In genomic region chr15:27091270-27091940, GRCh38 we compare ENCODE assay signal across 20 cellular contexts.
DNase-seq lines count a peak whose midpoint lies in the region; ATAC-seq, FAIRE-seq and TF ChIP-seq lines count a peak whose summit lies in the region.
"Had no signal": no experiment of that assay in that cellular context is flagged by ENCODE, and none has a peak within 500 bp of the region (broad histone marks: within the 10 kb centered on the region; RNA-seq: fewer than 3 reads in every experiment).

No MANE protein-coding gene starts in this region.

- no peak overlapping the region for H3K14ac ChIP-seq in H1 (ENCODE audit: insufficient read length)

- H3K56ac ChIP-seq in H1 (replicated peaks; ENCODE audit: insufficient read length, low read depth, low read length), result no peak overlapping the region

- H3K4me3 ChIP-seq in PC-3 (ENCODE audit: low read length) (no peak overlapping the region), H1 (ENCODE audit: extremely low read depth in 1 of 4, insufficient read depth in 2 of 4, low read depth in 3 of 4, low read length in 4 of 4) (no peak overlapping the region), mesodermal cell (ENCODE audit: extremely low read depth, insufficient read depth, low read length, poor library complexity, severe bottlenecking) (no peak overlapping the region), upper lobe of right lung (no peak overlapping the region)
- H3K4me3 ChIP-seq: BLaER1 treated with 17β-estradiol and CSF1 and Interleukin-3, amounts not matched to agents 10 nM and 100 nM; GM12878; SJCRH30 had no signal

- POLR2A ChIA-PET in PC-3 (lab: Charles Lee; ENCODE audit: unreplicated experiment), result no interaction called here
- POLR2A ChIA-PET in H1 (lab: Charles Lee; ENCODE audit: partially characterized antibody), result no interaction called here

- CTCF ChIA-PET in PC-3 (lab: Charles Lee), result no interaction called here
- CTCF ChIA-PET in H1 (lab: Charles Lee; ENCODE audit: partially characterized antibody), result interaction anchor here (0.8 kb wide), 1 partner anchor 267 kb away, joined by 3 read pairs; no protein-coding TSS in a partner anchor

- no peaks in the 10 kb centered on the region for H3K79me1 ChIP-seq in H1 (ENCODE audit: low read depth, low read length)

- no peak overlapping the region for H3K18ac ChIP-seq in H1 (ENCODE audit: extremely low read depth, low read length)

- no peaks in the 10 kb centered on the region for H3F3A ChIP-seq in PC-3 (ENCODE audit: low read length, unreplicated experiment)

- H3K4me2 ChIP-seq in PC-3 (ENCODE audit: low read length) (no peak overlapping the region), H1 (ENCODE audit: insufficient read depth in 1 of 2, low read depth in 2 of 2, low read length in 2 of 2) (no peak overlapping the region)
- H3K4me2 ChIP-seq: BLaER1 treated with 17β-estradiol and CSF1 and Interleukin-3, amounts not matched to agents 10 nM and 100 nM had no signal

- no peak for TF ChIP-seq POLR2A in H1 (IDR thresholded peaks at IDR 0.05; ENCODE audit: control extremely low read depth in 1 of 2, low read depth in 2 of 2, low read length in 2 of 2)

- H2BK12ac ChIP-seq in H1 (ENCODE audit: low read depth, low read length), result no peak overlapping the region

- no TSS peak for BruUV-seq in PC-3 (replicated peaks; lab: Mats Ljungman, UMichigan)

- no peak overlapping the region for H2BK20ac ChIP-seq in H1 (ENCODE audit: low read length)

- H4K91ac ChIP-seq in H1 (replicated peaks; ENCODE audit: insufficient read length, low read length), result no peak overlapping the region

- H2AK5ac ChIP-seq in H1 (ENCODE audit: low read depth, low read length), result no peak overlapping the region

- H2AFZ ChIP-seq in PC-3 (ENCODE audit: low read length) (0 out of 2 replicates have a peak overlapping the region, but pooled peaks have one; percentile 26), H1 (ENCODE audit: low read length) (no peak overlapping the region; the same call in 1 of the 2 replicates)

- no peak overlapping the region for H4K8ac ChIP-seq in H1 (ENCODE audit: extremely low read depth, insufficient read depth, low read length)

- H2BK15ac ChIP-seq in H1 (ENCODE audit: low read length), result no peak overlapping the region

- no peak overlapping the region for H3K4ac ChIP-seq in H1 (replicated peaks; ENCODE audit: insufficient read length, low read depth, low read length)

- H3K9ac ChIP-seq in PC-3 (ENCODE audit: low read length) (no peak overlapping the region), H1 (replicated peaks in 1 of 4; ENCODE audit: extremely low read depth in 1 of 4, low read depth in 3 of 4, low read length in 3 of 4) (no peak overlapping the region)
- H3K9ac ChIP-seq: BLaER1 treated with 17β-estradiol and CSF1 and Interleukin-3, amounts not matched to agents 10 nM and 100 nM had no signal

- no peaks in the 10 kb centered on the region for H4K20me1 ChIP-seq in PC-3 (ENCODE audit: low read length)
- H4K20me1 ChIP-seq in H1 (replicated peaks in 1 of 2; ENCODE audit: control insufficient read depth in 1 of 2, insufficient read depth in 2 of 2, low read length in 2 of 2), result peaks cover 0 to 5% of the 10 kb centered on the region in 2 experiments
- H4K20me1 ChIP-seq: BLaER1 treated with 17β-estradiol and CSF1 and Interleukin-3, amounts not matched to agents 10 nM and 100 nM had no signal

- H3K36me3 ChIP-seq in PC-3 (ENCODE audit: low read depth, low read length) (no peaks in the 10 kb centered on the region), H1 (ENCODE audit: control insufficient read depth in 2 of 4, insufficient read depth in 4 of 4, low read length in 3 of 4) (no peaks in the 10 kb centered on the region), mesodermal cell (ENCODE audit: control insufficient read depth, insufficient read depth, low read length) (no peaks in the 10 kb centered on the region), upper lobe of right lung (no peaks in the 10 kb centered on the region)
- H3K36me3 ChIP-seq: BLaER1 treated with 17β-estradiol and CSF1 and Interleukin-3, amounts not matched to agents 10 nM and 100 nM; SJCRH30 had no signal

- intact Hi-C loops in PC-3 (cut with micrococcal nuclease), result no loop called here
- intact Hi-C loops in upper lobe of right lung (cut with DNase I), result no loop called here

- H3K9me3 ChIP-seq in PC-3 (ENCODE audit: low read length) (peaks cover 6% of the 10 kb centered on the region; the same call in 1 of the 2 replicates), H1 (ENCODE audit: insufficient read depth in 2 of 2, low read depth in 1 of 2, low read length in 1 of 2) (peaks cover 3 to 6% of the 10 kb centered on the region in 2 experiments; a peak in 2 of 4 replicates), mesodermal cell (ENCODE audit: control insufficient read depth, low read length) (peaks cover 3% of the 10 kb centered on the region), upper lobe of right lung (no peaks in the 10 kb centered on the region)
- H3K9me3 ChIP-seq: SJCRH30 had no signal

- no peak overlapping the region for H2BK120ac ChIP-seq in H1 (replicated peaks; ENCODE audit: low read depth, low read length)

- TF ChIP-seq CTCF in PC-3 (conservative IDR thresholded peaks at IDR 0.05; ENCODE audit: low read depth, low read length) (no peak), H1 (IDR thresholded peaks at IDR 0.05; ENCODE audit: control extremely low read depth in 1 of 3, insufficient read depth in 1 of 3, low read depth in 1 of 3, low read length in 3 of 3) (no peak), upper lobe of right lung (IDR thresholded peaks at IDR 0.05) (no peak)

- no peak for TF ChIP-seq RAD21 in H1 (IDR thresholded peaks at IDR 0.05 in 1 of 2, conservative IDR thresholded peaks at IDR 0.05 in 1 of 2; ENCODE audit: low read depth in 2 of 2, low read length in 2 of 2)

- no peaks in the 10 kb centered on the region for H3K79me2 ChIP-seq in PC-3 (ENCODE audit: low read length)
- no peaks in the 10 kb centered on the region for H3K79me2 ChIP-seq in H1 (ENCODE audit: control insufficient read depth in 1 of 2, insufficient read depth in 2 of 2, low read length in 2 of 2)

- ATAC-seq in PC-3 (no peak), upper lobe of right lung (no peak)
- ATAC-seq: GM12878 had no signal

- DNase-seq in PC-3, result peak; percentile 30
- DNase-seq in H1 (ENCODE audit: low read depth in 1 of 2, low spot score in 2 of 2), result no peak
- DNase-seq in epidermal melanocyte (ENCODE audit: insufficient read length, low spot score), result no peak
- DNase-seq in DMS53 treated with DMSO at 0.1 percent for 48 hours (lab: John Stamatoyannopoulos, UW; ENCODE audit: unreplicated experiment), result no peak
- DNase-seq in upper lobe of right lung, result no peak
- no peak for DNase-seq in T-helper 1 cell
- DNase-seq: CD8-positive, alpha-beta memory T cell; DND-41; GDM1; H7; NCI-H1105 treated with DMSO at 0.1 percent for 48 hours; NCI-H187; NCI-H2171; NCI-H446 treated with DMSO at 0.1 percent for 48 hours; NCI-H748 treated with DMSO at 0.1 percent for 48 hours; SJCRH30 had no signal

- WGBS in H1 (ENCODE audit: extremely low coverage in 1 of 2, insufficient coverage in 1 of 2, insufficient read length in 1 of 2, insufficient replicate concordance in 2 of 2, low coverage in 1 of 2, low lambda C conversion rate in 2 of 2, missing lambda C conversion rate in 1 of 2), 2 experiments, result 92% methylated on average over 9 of the region's 9 CpGs; no CpG with 5 or more reads in 1 of the 2 experiments
- 78 to 83% methylated on average over 7 of the region's 9 CpGs for WGBS in mesodermal cell (ENCODE audit: insufficient coverage in 2 of 2), 2 experiments

- H3K4me1 ChIP-seq in PC-3 (ENCODE audit: insufficient read depth, low read length) (no peaks in the 10 kb centered on the region), H1 (replicated peaks in 1 of 4; ENCODE audit: control insufficient read depth in 3 of 4, insufficient read depth in 4 of 4, low read length in 3 of 4) (peaks cover 0 to 8% (median 3%) of the 10 kb centered on the region in 4 experiments; a peak in 2 of 7 replicates), mesodermal cell (ENCODE audit: control insufficient read depth, insufficient read depth, low read length, poor library complexity, severe bottlenecking) (peaks cover 14% of the 10 kb centered on the region), upper lobe of right lung (no peaks in the 10 kb centered on the region)
- H3K4me1 ChIP-seq: BLaER1 treated with 17β-estradiol and CSF1 and Interleukin-3, amounts not matched to agents 10 nM and 100 nM; SJCRH30 had no signal

- H4K5ac ChIP-seq in H1 (ENCODE audit: insufficient read length, low read depth, low read length), result no peak overlapping the region

- no peak for TF ChIP-seq EP300 in H1 (IDR thresholded peaks at IDR 0.05; ENCODE audit: borderline replicate concordance in 1 of 2, low read depth in 2 of 2, low read length in 2 of 2)

- H3K9me2 ChIP-seq in PC-3 (replicated peaks; ENCODE audit: low read length), result no peaks in the 10 kb centered on the region

- H3K27me3 ChIP-seq in PC-3 (ENCODE audit: low read length) (no peaks in the 10 kb centered on the region), H1 (replicated peaks in 1 of 4; ENCODE audit: control insufficient read depth in 3 of 4, extremely low read depth in 1 of 4, insufficient read depth in 3 of 4, low read length in 3 of 4) (no peaks in the 10 kb centered on the region; a peak in 1 of 7 replicates), upper lobe of right lung (no peaks in the 10 kb centered on the region)
- H3K27me3 ChIP-seq: BLaER1 treated with 17β-estradiol and CSF1 and Interleukin-3, amounts not matched to agents 10 nM and 100 nM; SJCRH30 had no signal

- H2BK5ac ChIP-seq in H1 (ENCODE audit: low read depth, low read length), result no peak overlapping the region

- peaks cover 6% of the 10 kb centered on the region for H3K23me2 ChIP-seq in H1 (ENCODE audit: low read depth, low read length)

- FAIRE-seq in H1 (lab: Jason Lieb, UNC), result no peak
- FAIRE-seq: D721Med, GM12878 had no signal

- no peak overlapping the region for H3K23ac ChIP-seq in H1 (ENCODE audit: insufficient read length)

- H3K27ac ChIP-seq in PC-3 (ENCODE audit: low read length) (peak overlapping the region; percentile 68), H1 (ENCODE audit: low read depth, low read length) (no peak overlapping the region), mesodermal cell (ENCODE audit: low read depth, low read length, severe bottlenecking) (peak overlapping the region; percentile 24), upper lobe of right lung (no peak overlapping the region)
- H3K27ac ChIP-seq: BLaER1 treated with 17β-estradiol and CSF1 and Interleukin-3, amounts not matched to agents 10 nM and 100 nM; SJCRH30 had no signal

TF ChIP-seq in H1, 55 proteins besides CTCF, POLR2A, EP300 and RAD21:
- TF ChIP-seq SIRT6 (IDR thresholded peaks at IDR 0.05; ENCODE audit: low read length) (no peak), POU5F1 (IDR thresholded peaks at IDR 0.05; ENCODE audit: low read depth, low read length) (no peak), EZH2 (IDR thresholded peaks at IDR 0.05; ENCODE audit: low read depth, low read length, severe bottlenecking) (no peak), TBP (IDR thresholded peaks at IDR 0.05; ENCODE audit: low read depth, low read length) (no peak), YY1 (IDR thresholded peaks at IDR 0.05; ENCODE audit: low read depth, low read length) (0 out of 2 replicates have a peak, but pooled peaks have one; percentile 38)

Comparison
In these comparisons a context has a peak if more than half of its experiments do, and no peak if none do; other contexts are left out.
1. H3K27ac ChIP-seq: peak in PC-3 (single experiment) and mesodermal cell (single experiment); none in H1 (single experiment) and upper lobe of right lung (single experiment).